In genomic region chr2:145007673-145008263, GRCh38 we compare ENCODE assay signal across 12 cellular contexts.
DNase-seq lines count a peak whose midpoint lies in the region; ATAC-seq and TF ChIP-seq lines count a peak whose summit lies in the region.
"Had no signal": no experiment of that assay in that cellular context is flagged by ENCODE, and none has a peak within 500 bp of the region (broad histone marks: within the 10 kb centered on the region; RNA-seq: fewer than 3 reads in every experiment).

No MANE protein-coding gene starts in this region.

- H3K27me3 ChIP-seq in SJSA1 (replicated peaks) (no peaks in the 10 kb centered on the region), body of pancreas (no peaks in the 10 kb centered on the region)

- 75 to 81% methylated on average over 1 of the region's 1 CpG for WGBS in body of pancreas, 2 donors

- H3K9me3 Mint-ChIP-seq in Calu3 (ENCODE audit: low read depth, unreplicated experiment): no peaks in the 10 kb centered on the region
- H3K9me3 Mint-ChIP-seq: activated CD4-positive, alpha-beta T cell treated with anti-CD3 and anti-CD28 coated beads, Interleukin-2, amount 10 ng/mL, durations not matched to agents 7 days and 5 days had no signal

- no TSS peak for BruUV-seq in Calu3 (replicated peaks; lab: Mats Ljungman, UMichigan)

- no peak for TF ChIP-seq POLR2A in body of pancreas (IDR thresholded peaks at IDR 0.05)

- ATAC-seq in body of pancreas: no peak
- ATAC-seq: mucosa of descending colon had no signal

- intact Hi-C loops in Calu3 (cut with micrococcal nuclease; ENCODE audit: unreplicated experiment) (no loop called here), body of pancreas (cut with DNase I) (no loop called here)

- no peak overlapping the region for H3K4me3 Mint-ChIP-seq in Calu3 (ENCODE audit: low read depth, unreplicated experiment)
- H3K4me3 Mint-ChIP-seq: activated CD4-positive, alpha-beta T cell treated with anti-CD3 and anti-CD28 coated beads, Interleukin-2, amount 10 ng/mL, durations not matched to agents 7 days and 5 days had no signal

- H3K4me1 Mint-ChIP-seq in Calu3 (ENCODE audit: low read depth, unreplicated experiment): peaks cover 11% of the 10 kb centered on the region
- H3K4me1 Mint-ChIP-seq: activated CD4-positive, alpha-beta T cell treated with anti-CD3 and anti-CD28 coated beads, Interleukin-2, amount 10 ng/mL, durations not matched to agents 7 days and 5 days had no signal

- CTCF ChIA-PET in Calu3 (lab: Charles Lee): no interaction called here

- no peaks in the 10 kb centered on the region for H3K9me3 ChIP-seq in SJSA1 (replicated peaks)
- H3K9me3 ChIP-seq in body of pancreas: no peaks in the 10 kb centered on the region
- H3K9me3 ChIP-seq: Caco-2, mucosa of descending colon had no signal

- peak overlapping the region; percentile 91 for H3K27ac ChIP-seq in SJSA1
- H3K27ac ChIP-seq in body of pancreas: no peak overlapping the region

- H3K27ac Mint-ChIP-seq in Calu3 (ENCODE audit: unreplicated experiment): peak overlapping the region; percentile 51
- H3K27ac Mint-ChIP-seq: activated CD4-positive, alpha-beta T cell treated with anti-CD3 and anti-CD28 coated beads, Interleukin-2, amount 10 ng/mL, durations not matched to agents 7 days and 5 days had no signal

- no peak for DNase-seq in Calu3
- DNase-seq in SJSA1 (ENCODE audit: low read depth in 1 of 2, low spot score in 2 of 2): peak in 1 of 2 experiments; percentile 52
- DNase-seq in fibroblast of villous mesenchyme (ENCODE audit: low read depth): peak; percentile 50
- DNase-seq in renal cortical epithelial cell (ENCODE audit: low read depth): peak; percentile 41
- no peak for DNase-seq in activated CD4-positive, alpha-beta T cell treated with anti-CD3 and anti-CD28 coated beads, Interleukin-2, amount 50 U/mL, for 4 hours
- no peak for DNase-seq in NCI-H526 treated with DMSO at 0.1 percent for 48 hours (lab: John Stamatoyannopoulos, UW)
- DNase-seq in body of pancreas: no peak
- DNase-seq in NCI-H1436 treated with DMSO at 0.1 percent for 48 hours (lab: John Stamatoyannopoulos, UW): no peak
- DNase-seq: activated CD4-positive, alpha-beta T cell treated with anti-CD3 and anti-CD28 coated beads, Interleukin-2, amount 10 ng/mL, durations not matched to agents 7 days and 5 days; Caco-2; SIG-M5 had no signal

- no peak overlapping the region for H3K4me3 ChIP-seq in SJSA1
- peak overlapping the region; percentile 21 for H3K4me3 ChIP-seq in fibroblast of villous mesenchyme (ENCODE audit: low read depth, low read length)
- no peak overlapping the region for H3K4me3 ChIP-seq in body of pancreas
- H3K4me3 ChIP-seq: mucosa of descending colon had no signal

- no peaks in the 10 kb centered on the region for H3K27me3 Mint-ChIP-seq in Calu3 (ENCODE audit: unreplicated experiment)
- H3K27me3 Mint-ChIP-seq: activated CD4-positive, alpha-beta T cell treated with anti-CD3 and anti-CD28 coated beads, Interleukin-2, amount 10 ng/mL, durations not matched to agents 7 days and 5 days had no signal

- no peak for TF ChIP-seq CTCF in Calu3 (IDR thresholded peaks at IDR 0.05; ENCODE audit: unreplicated experiment)
- no peak for TF ChIP-seq CTCF in fibroblast of villous mesenchyme (IDR thresholded peaks at IDR 0.05; ENCODE audit: insufficient read depth, low read depth, low read length)
- TF ChIP-seq CTCF in body of pancreas (IDR thresholded peaks at IDR 0.05): no peak

- H3K36me3 ChIP-seq in SJSA1 (no peaks in the 10 kb centered on the region), body of pancreas (replicated peaks in 1 of 2; ENCODE audit: insufficient read depth in 1 of 2, low read depth in 2 of 2) (no peaks in the 10 kb centered on the region)

- peaks cover 22% of the 10 kb centered on the region for H3K4me1 ChIP-seq in SJSA1 (replicated peaks)
- H3K4me1 ChIP-seq in body of pancreas: no peaks in the 10 kb centered on the region
- H3K4me1 ChIP-seq: Caco-2 had no signal

- H3K36me3 Mint-ChIP-seq in Calu3 (ENCODE audit: insufficient read depth, unreplicated experiment): no peaks in the 10 kb centered on the region

Comparison
In these comparisons a context has a peak if more than half of its experiments do, and no peak if none do; other contexts are left out.
1. DNase-seq: peak in fibroblast of villous mesenchyme (single experiment) and renal cortical epithelial cell (single experiment); none in Calu3 (single experiment), activated CD4-positive, alpha-beta T cell treated with anti-CD3 and anti-CD28 coated beads, Interleukin-2, amount 50 U/mL, for 4 hours (0 of 2), NCI-H526 treated with DMSO at 0.1 percent for 48 hours (single experiment), body of pancreas (0 of 4) and NCI-H1436 treated with DMSO at 0.1 percent for 48 hours (single experiment).